10 cellular contexts compared by ENCODE assay signal in genomic region chr3:47370887-47371697, GRCh38. TPM values are rescaled to one million over a fixed set of nuclear protein-coding genes. Genes with fewer than 3 reads are reported as not detected.
DNase-seq lines count a peak whose midpoint lies in the region; ATAC-seq and TF ChIP-seq lines count a peak whose summit lies in the region.
"Had no signal": no experiment of that assay in that cellular context is flagged by ENCODE, and none has a peak within 500 bp of the region (broad histone marks: within the 10 kb centered on the region; RNA-seq: fewer than 3 reads in every experiment).

No MANE protein-coding gene starts in this region.

- POLR2A ChIA-PET in activated CD8-positive, alpha-beta T cell treated with anti-CD3 and anti-CD28 coated beads for 36 hours (lab: Charles Lee), result interaction anchor here (0.7 to 1.0 kb wide), 2 partner anchors 10 kb away, joined by 3 read pairs; partner anchors contain the start of gene PTPN23

- ATAC-seq in heart left ventricle (peak in 2 of 4 donors; percentile 35 to 41), thoracic aorta (ENCODE audit: insufficient number of reproducible peaks, low FRiP score, low read depth) (no peak), GM21367 (IDR thresholded peaks at IDR 0.05; ENCODE audit: unreplicated experiment) (no peak)
- peak; percentile 37 for ATAC-seq in activated CD8-positive, alpha-beta T cell treated with anti-CD3 and anti-CD28 coated beads for 36 hours

- intact Hi-C loops in heart left ventricle (cut with DNase I) (loop anchor here in 1 of 10 donors (10.0 kb wide), 1 partner anchor 666 kb away; the partner anchor contains the start of gene TMIE), cardiac septum (cut with DNase I) (loop anchor here (5.0 kb wide), 1 partner anchor 119 kb away; no protein-coding TSS in a partner anchor), left ventricle myocardium inferior (cut with micrococcal nuclease) (no loop called here)
- intact Hi-C loops in activated CD8-positive, alpha-beta T cell treated with anti-CD3 and anti-CD28 coated beads for 36 hours (cut with micrococcal nuclease), result no loop called here

- no peak overlapping the region for H3K27ac Mint-ChIP-seq in activated CD8-positive, alpha-beta T cell treated with anti-CD3 and anti-CD28 coated beads for 36 hours

- H3K36me3 ChIP-seq in heart left ventricle (no peaks in the 10 kb centered on the region), left ventricle myocardium inferior (no peaks in the 10 kb centered on the region), thoracic aorta (no peaks in the 10 kb centered on the region)
- H3K36me3 ChIP-seq: thyroid gland had no signal

- CTCF ChIA-PET in activated CD8-positive, alpha-beta T cell treated with anti-CD3 and anti-CD28 coated beads for 36 hours (lab: Charles Lee), result interaction anchor here (0.5 to 2.2 kb wide), 7 partner anchors 12 to 204 kb away, joined by 3 to 6 read pairs (median 3); no protein-coding TSS in a partner anchor

- H3K27me3 ChIP-seq in heart left ventricle, result peaks cover 0 to 10% (median 0%) of the 10 kb centered on the region in 9 donors
- peaks cover 4% of the 10 kb centered on the region for H3K27me3 ChIP-seq in left ventricle myocardium inferior (ENCODE audit: low read depth)
- H3K27me3 ChIP-seq in thoracic aorta (replicated peaks; ENCODE audit: insufficient read depth), result no peaks in the 10 kb centered on the region
- H3K27me3 ChIP-seq: thyroid gland had no signal

- no peaks in the 10 kb centered on the region for H3K27me3 Mint-ChIP-seq in activated CD8-positive, alpha-beta T cell treated with anti-CD3 and anti-CD28 coated beads for 36 hours

- no peaks in the 10 kb centered on the region for H3K9me3 Mint-ChIP-seq in activated CD8-positive, alpha-beta T cell treated with anti-CD3 and anti-CD28 coated beads for 36 hours

- WGBS in heart left ventricle, 4 donors, result 28 to 34% (median 33%) methylated on average over 11 to 13 of the region's 13 CpGs

- in situ Hi-C loops in KBM-7 (cut with MboI; ENCODE audit: low pct_unique_long_range_greater_than_20kb, low sequenced_read_pairs), result loop anchor here (25.0 kb wide), 1 partner anchor 659 kb away; the partner anchor contains the start of genes PRSS50 and TMIE

- DNase-seq in heart left ventricle (no peak), cardiac septum (ENCODE audit: low spot score) (no peak), left ventricle myocardium inferior (no peak), thoracic aorta (ENCODE audit: low spot score) (no peak), KBM-7 (no peak), SKM-1 treated with dmso at 0.1 percent for 144 hours (lab: John Stamatoyannopoulos, UW; ENCODE audit: unreplicated experiment) (no peak)
- peak; percentile 50 for DNase-seq in activated CD8-positive, alpha-beta T cell treated with anti-CD3 and anti-CD28 coated beads for 36 hours

- H3K4me1 Mint-ChIP-seq in activated CD8-positive, alpha-beta T cell treated with anti-CD3 and anti-CD28 coated beads for 36 hours (ENCODE audit: low read depth), result no peaks in the 10 kb centered on the region

- TF ChIP-seq POLR2A in heart left ventricle (IDR thresholded peaks at IDR 0.05), result no peak

- no peak overlapping the region for H3K4me3 ChIP-seq in heart left ventricle
- H3K4me3 ChIP-seq in left ventricle myocardium inferior, result no peak overlapping the region
- no peak overlapping the region for H3K4me3 ChIP-seq in thoracic aorta
- H3K4me3 ChIP-seq: lung, thyroid gland had no signal

- H3K36me3 Mint-ChIP-seq in activated CD8-positive, alpha-beta T cell treated with anti-CD3 and anti-CD28 coated beads for 36 hours (ENCODE audit: low read depth), result no peaks in the 10 kb centered on the region

- H3K27ac ChIP-seq in heart left ventricle (no peak overlapping the region), left ventricle myocardium inferior (replicated peaks) (no peak overlapping the region), thoracic aorta (no peak overlapping the region)
- H3K27ac ChIP-seq: thyroid gland had no signal

- peak; percentile 25 to 62 (median 49) for TF ChIP-seq CTCF in heart left ventricle (IDR thresholded peaks at IDR 0.05)
- peak; percentile 65 for TF ChIP-seq CTCF in activated CD8-positive, alpha-beta T cell treated with anti-CD3 and anti-CD28 coated beads for 36 hours (IDR thresholded peaks at IDR 0.05)
- TF ChIP-seq CTCF in left ventricle myocardium inferior (IDR thresholded peaks at IDR 0.05; ENCODE audit: borderline replicate concordance), result peak; percentile 60
- peak; percentile 20 for TF ChIP-seq CTCF in thoracic aorta (IDR thresholded peaks at IDR 0.05)

- peaks cover 0 to 10% (median 0%) of the 10 kb centered on the region in 12 donors for H3K4me1 ChIP-seq in heart left ventricle
- no peaks in the 10 kb centered on the region for H3K4me1 ChIP-seq in left ventricle myocardium inferior
- peaks cover under 1 to 1% of the 10 kb centered on the region in 2 donors for H3K4me1 ChIP-seq in thoracic aorta (ENCODE audit: control insufficient read depth in 1 of 2, low read depth in 2 of 2)
- H3K4me1 ChIP-seq: thyroid gland had no signal

- H3K9me3 ChIP-seq in heart left ventricle, result no peaks in the 10 kb centered on the region
- no peaks in the 10 kb centered on the region for H3K9me3 ChIP-seq in left ventricle myocardium inferior (replicated peaks)
- no peaks in the 10 kb centered on the region for H3K9me3 ChIP-seq in thoracic aorta
- H3K9me3 ChIP-seq: thyroid gland had no signal

- H3K4me3 Mint-ChIP-seq in activated CD8-positive, alpha-beta T cell treated with anti-CD3 and anti-CD28 coated beads for 36 hours, result no peak overlapping the region

RNA-seq across cellular contexts. Expression of gene PTPN23, which starts 9.7 kb away (rescaled TPM):
- total RNA-seq in heart left ventricle (10 to 100 TPM; 13.0 to 30.3 (median 19.5) TPM), cardiac septum (24.0 TPM), left ventricle myocardium inferior (20.0 TPM), thoracic aorta (10 to 100 TPM; 32.2 to 50.4 TPM)
- polyA plus RNA-seq in heart left ventricle, result 10 to 100 TPM; 11.0 to 17.4 TPM
- 10 to 100 TPM; 20.7 to 22.6 TPM for total RNA-seq in activated CD8-positive, alpha-beta T cell treated with anti-CD3 and anti-CD28 coated beads for 36 hours
